1 cellular context compared by ENCODE assay signal in genomic region chr1:228014235-228014930, GRCh38.
TF ChIP-seq lines count a peak whose summit lies in the region.

No MANE protein-coding gene starts in this region.

TF ChIP-seq in SK-N-SH, 30 proteins besides CTCF, POLR2A, EP300 and RAD21 (continued from another document):
- TF ChIP-seq ZBTB33 (IDR thresholded peaks at IDR 0.05; ENCODE audit: borderline replicate concordance, low read depth) (no peak), POLR2AphosphoS5 (IDR thresholded peaks at IDR 0.05; ENCODE audit: low read depth, low read length) (no peak), SIN3A (IDR thresholded peaks at IDR 0.05; ENCODE audit: borderline replicate concordance, low read depth, low read length) (no peak)
